Comparison of ENCODE assay signal across 9 cellular contexts in genomic region chr1:39269791-39270342, GRCh38.
A peak's percentile ranks its signal among the peaks of the same experiment; 100 is the strongest.
DNase-seq lines count a peak whose midpoint lies in the region; ATAC-seq, FAIRE-seq and TF ChIP-seq lines count a peak whose summit lies in the region.
"Had no signal": no experiment of that assay in that cellular context is flagged by ENCODE, and none has a peak within 500 bp of the region (broad histone marks: within the 10 kb centered on the region; RNA-seq: fewer than 3 reads in every experiment).

No MANE protein-coding gene starts in this region.

- TF ChIP-seq EP300 in gastroesophageal sphincter (IDR thresholded peaks at IDR 0.05), result no peak

- WGBS in gastroesophageal sphincter (ENCODE audit: low coverage in 1 of 2), 2 donors, result 17 to 32% methylated on average over 3 of the region's 4 CpGs

- H3K4me1 ChIP-seq in gastroesophageal sphincter, result peaks cover 21 to 87% (median 47%) of the 10 kb centered on the region in 3 donors

- H3K36me3 ChIP-seq in gastroesophageal sphincter, result no peaks in the 10 kb centered on the region
- H3K36me3 ChIP-seq: tibial nerve had no signal

- peak overlapping the region; percentile 31 for H3K4me3 ChIP-seq in AG04449 (ENCODE audit: low read depth, low read length)
- H3K4me3 ChIP-seq in gastroesophageal sphincter, result peak overlapping the region; percentile 13 to 44
- H3K4me3 ChIP-seq: tibial nerve had no signal

- ATAC-seq in GM18519 (IDR thresholded peaks at IDR 0.05; ENCODE audit: low FRiP score, unreplicated experiment) (peak; percentile 46), HG03060 (IDR thresholded peaks at IDR 0.05; ENCODE audit: low read depth, unreplicated experiment) (peak; percentile 59), gastroesophageal sphincter (peak; percentile 78)
- peak; percentile 86 for ATAC-seq in stimulated activated naive CD8-positive, alpha-beta T cell treated with anti-CD3 and anti-CD28 coated beads, Interleukin-15, amount 100 ng/mL, for 72 hours

- H3K27me3 ChIP-seq in gastroesophageal sphincter, result no peaks in the 10 kb centered on the region
- H3K27me3 ChIP-seq: tibial nerve had no signal

- H3K27ac ChIP-seq in gastroesophageal sphincter, result peak overlapping the region; percentile 84 to 94 (median 86)

- POLR2A ChIA-PET in AG04449 (lab: Yijun Ruan, JAX), result no interaction called here

- H3K27me3 Mint-ChIP-seq in T-helper 1 cell treated with Interleukin-12 subunit alpha and Interleukin-12 subunit beta and Interleukin-4 antibody, amounts not matched to agents 30 μg/mL and 1 μg/mL, for 36 hours (ENCODE audit: low read depth), result no peaks in the 10 kb centered on the region
- H3K27me3 Mint-ChIP-seq in stimulated activated naive CD8-positive, alpha-beta T cell treated with anti-CD3 and anti-CD28 coated beads, Interleukin-15, amount 100 ng/mL, for 72 hours, result no peaks in the 10 kb centered on the region

- H3K4me3 Mint-ChIP-seq in T-helper 1 cell treated with Interleukin-12 subunit alpha and Interleukin-12 subunit beta and Interleukin-4 antibody, amounts not matched to agents 30 μg/mL and 1 μg/mL, for 36 hours, result peak overlapping the region; percentile 30
- peak overlapping the region; percentile 6 to 23 for H3K4me3 Mint-ChIP-seq in stimulated activated naive CD8-positive, alpha-beta T cell treated with anti-CD3 and anti-CD28 coated beads, Interleukin-15, amount 100 ng/mL, for 72 hours

- H3K9me3 Mint-ChIP-seq in T-helper 1 cell treated with Interleukin-12 subunit alpha and Interleukin-12 subunit beta and Interleukin-4 antibody, amounts not matched to agents 30 μg/mL and 1 μg/mL, for 36 hours, result no peaks in the 10 kb centered on the region
- H3K9me3 Mint-ChIP-seq in stimulated activated naive CD8-positive, alpha-beta T cell treated with anti-CD3 and anti-CD28 coated beads, Interleukin-15, amount 100 ng/mL, for 72 hours, result no peaks in the 10 kb centered on the region

- no peak for TF ChIP-seq POLR2A in gastroesophageal sphincter (IDR thresholded peaks at IDR 0.05)

- CTCF ChIA-PET in AG04449 (lab: Yijun Ruan, JAX), result interaction anchor here (1.0 to 15.2 kb wide), 8 partner anchors 9 to 172 kb away, joined by 3 to 170 read pairs (median 8); partner anchors contain the start of gene MACF1

- peak; percentile 45 for DNase-seq in AG04449 (ENCODE audit: low read depth, low spot score)
- DNase-seq in stimulated activated naive CD8-positive, alpha-beta T cell treated with anti-CD3 and anti-CD28 coated beads, Interleukin-15, amount 100 ng/mL, for 72 hours, result peak in 1 of 2 donors; percentile 17
- no peak for DNase-seq in frontal cortex (ENCODE audit: low spot score in 2 of 2)
- no peak for DNase-seq in activated gamma-delta T cell (lab: John Stamatoyannopoulos, UW)

- peaks cover 49% of the 10 kb centered on the region for H3K4me1 Mint-ChIP-seq in T-helper 1 cell treated with Interleukin-12 subunit alpha and Interleukin-12 subunit beta and Interleukin-4 antibody, amounts not matched to agents 30 μg/mL and 1 μg/mL, for 36 hours (ENCODE audit: low read depth)
- peaks cover 66% of the 10 kb centered on the region for H3K4me1 Mint-ChIP-seq in stimulated activated naive CD8-positive, alpha-beta T cell treated with anti-CD3 and anti-CD28 coated beads, Interleukin-15, amount 100 ng/mL, for 72 hours

- H3K9me3 ChIP-seq in gastroesophageal sphincter, result no peaks in the 10 kb centered on the region
- H3K9me3 ChIP-seq: tibial nerve had no signal

- TF ChIP-seq CTCF in AG04449 (IDR thresholded peaks at IDR 0.05; ENCODE audit: insufficient read depth, low read length, missing control alignments) (no peak), gastroesophageal sphincter (IDR thresholded peaks at IDR 0.05) (no peak)

- FAIRE-seq in frontal cortex (lab: Jason Lieb, UNC), result no peak

- H3K36me3 Mint-ChIP-seq in T-helper 1 cell treated with Interleukin-12 subunit alpha and Interleukin-12 subunit beta and Interleukin-4 antibody, amounts not matched to agents 30 μg/mL and 1 μg/mL, for 36 hours (ENCODE audit: low read depth), result peaks cover 19% of the 10 kb centered on the region

- peak overlapping the region; percentile 26 for H3K27ac Mint-ChIP-seq in T-helper 1 cell treated with Interleukin-12 subunit alpha and Interleukin-12 subunit beta and Interleukin-4 antibody, amounts not matched to agents 30 μg/mL and 1 μg/mL, for 36 hours
- H3K27ac Mint-ChIP-seq in stimulated activated naive CD8-positive, alpha-beta T cell treated with anti-CD3 and anti-CD28 coated beads, Interleukin-15, amount 100 ng/mL, for 72 hours, result peak overlapping the region in 1 of 2 donors; percentile 63
